Comparison of ENCODE assay signal across 9 cellular contexts in genomic region chr13:114067886-114068722, GRCh38.
DNase-seq lines count a peak whose midpoint lies in the region; ATAC-seq and TF ChIP-seq lines count a peak whose summit lies in the region.
"Had no signal": no experiment of that assay in that cellular context is flagged by ENCODE, and none has a peak within 500 bp of the region (broad histone marks: within the 10 kb centered on the region; RNA-seq: fewer than 3 reads in every experiment).

No MANE protein-coding gene starts in this region.

- intact Hi-C loops in heart right ventricle (cut with DNase I) (loop anchor here in 7 of 10 donors (5.0 to 10.0 kb wide), 6 partner anchors 41 to 73 kb away; partner anchors contain the start of gene RASA3 (in 3 of the 7)), left cardiac atrium (cut with DNase I) (loop anchor here in 1 of 2 donors (5.0 kb wide), 1 partner anchor 49 kb away; no protein-coding TSS in a partner anchor)

- no peaks in the 10 kb centered on the region for H3K9me3 ChIP-seq in heart right ventricle
- no peaks in the 10 kb centered on the region for H3K9me3 ChIP-seq in SK-N-MC (ENCODE audit: low read depth, low read length)
- no peaks in the 10 kb centered on the region for H3K9me3 ChIP-seq in effector memory CD4-positive, alpha-beta T cell (ENCODE audit: control insufficient read depth, low read length)

- no peak for TF ChIP-seq CTCF in heart right ventricle (IDR thresholded peaks at IDR 0.05)

- no peak for DNase-seq in heart right ventricle
- no peak for DNase-seq in left cardiac atrium
- DNase-seq in SK-N-MC (ENCODE audit: low read depth, low spot score) = no peak
- no peak for DNase-seq in effector memory CD4-positive, alpha-beta T cell
- DNase-seq in DMS153 treated with DMSO at 0.1 percent for 48 hours (lab: John Stamatoyannopoulos, UW; ENCODE audit: unreplicated experiment) = no peak
- DNase-seq in EL = no peak
- no peak for DNase-seq in SHP77 treated with DMSO at 0.1 percent for 48 hours (lab: John Stamatoyannopoulos, UW)

- peak overlapping the region in 1 of 10 donors; percentile 8 for H3K4me3 ChIP-seq in heart right ventricle
- H3K4me3 ChIP-seq in SK-N-MC = no peak overlapping the region
- peak overlapping the region; percentile 26 for H3K4me3 ChIP-seq in effector memory CD4-positive, alpha-beta T cell (ENCODE audit: insufficient read depth, low read depth, low read length, poor library complexity, severe bottlenecking)
- no peak overlapping the region for H3K4me3 ChIP-seq in skin epidermis

- no peak for ATAC-seq in heart right ventricle
- ATAC-seq in left cardiac atrium = no peak

- H3K9ac ChIP-seq in SK-N-MC (ENCODE audit: insufficient read length) = no peak overlapping the region

- 81 to 85% methylated on average over 24 of the region's 24 CpGs for WGBS in heart right ventricle, 2 donors

- peaks cover 12 to 61% (median 48%) of the 10 kb centered on the region in 9 donors for H3K4me1 ChIP-seq in heart right ventricle
- H3K4me1 ChIP-seq in effector memory CD4-positive, alpha-beta T cell (ENCODE audit: control insufficient read depth, insufficient read depth, low read length, poor library complexity, severe bottlenecking) = peaks cover 52% of the 10 kb centered on the region

- H3K36me3 ChIP-seq in heart right ventricle (peaks cover 0 to 20% (median 0%) of the 10 kb centered on the region in 9 donors), SK-N-MC (ENCODE audit: insufficient read depth, low read length) (no peaks in the 10 kb centered on the region)
- H3K36me3 ChIP-seq in effector memory CD4-positive, alpha-beta T cell (ENCODE audit: control insufficient read depth, insufficient read depth, low read length) = peaks cover 34% of the 10 kb centered on the region

- no peaks in the 10 kb centered on the region for H3K27me3 ChIP-seq in heart right ventricle
- H3K27me3 ChIP-seq in effector memory CD4-positive, alpha-beta T cell (replicated peaks; ENCODE audit: control insufficient read depth, insufficient read depth, low read length, poor library complexity, severe bottlenecking) = no peaks in the 10 kb centered on the region

- peak overlapping the region in 9 of 10 donors; percentile 7 to 98 (median 89) for H3K27ac ChIP-seq in heart right ventricle
- peak overlapping the region; percentile 79; the same call in 1 of the 2 replicates for H3K27ac ChIP-seq in SK-N-MC
- H3K27ac ChIP-seq in effector memory CD4-positive, alpha-beta T cell (ENCODE audit: insufficient read depth, low read length, poor library complexity, severe bottlenecking) = peak overlapping the region; percentile 76
- H3K27ac ChIP-seq in skin epidermis = peak overlapping the region in 20 of 21 experiments; percentile 37 to 98 (median 91)
- H3K27ac ChIP-seq: VCaP had no signal
